10 cellular contexts compared by ENCODE assay signal in genomic region chr3:186360779-186361178, GRCh38. TPM values are rescaled to one million over a fixed set of nuclear protein-coding genes. Genes with fewer than 3 reads are reported as not detected.
A peak's percentile ranks its signal among the peaks of the same experiment; 100 is the strongest.
DNase-seq lines count a peak whose midpoint lies in the region; TF ChIP-seq lines count a peak whose summit lies in the region.
"Had no signal": no experiment of that assay in that cellular context is flagged by ENCODE, and none has a peak within 500 bp of the region (broad histone marks: within the 10 kb centered on the region; RNA-seq: fewer than 3 reads in every experiment).

No MANE protein-coding gene starts in this region.

- H3K36me3 Mint-ChIP-seq in IgD-negative memory B cell (peaks cover 7% of the 10 kb centered on the region), chondrocyte (ENCODE audit: low read depth) (no peaks in the 10 kb centered on the region)
- H3K36me3 Mint-ChIP-seq in activated CD4-positive, alpha-beta memory T cell treated with anti-CD3 and anti-CD28 coated beads, Interleukin-2, amount 10 ng/mL, durations not matched to agents 7 days and 5 days (ENCODE audit: low read depth) = no peaks in the 10 kb centered on the region

- H3K36me3 ChIP-seq in stomach = no peaks in the 10 kb centered on the region

- H3K27me3 Mint-ChIP-seq in IgD-negative memory B cell = peaks cover 14% of the 10 kb centered on the region
- H3K27me3 Mint-ChIP-seq in chondrocyte (ENCODE audit: low read depth) = peaks cover 31% of the 10 kb centered on the region
- H3K27me3 Mint-ChIP-seq in activated CD4-positive, alpha-beta memory T cell treated with anti-CD3 and anti-CD28 coated beads, Interleukin-2, amount 10 ng/mL, durations not matched to agents 7 days and 5 days = peaks cover 57% of the 10 kb centered on the region

- no peak for TF ChIP-seq POLR2A in stomach (IDR thresholded peaks at IDR 0.05)

- H3K4me1 Mint-ChIP-seq in IgD-negative memory B cell = peaks cover 10 to 29% (median 19%) of the 10 kb centered on the region in 3 donors
- H3K4me1 Mint-ChIP-seq in chondrocyte (ENCODE audit: low read depth) = peaks cover 46% of the 10 kb centered on the region
- H3K4me1 Mint-ChIP-seq in activated CD4-positive, alpha-beta memory T cell treated with anti-CD3 and anti-CD28 coated beads, Interleukin-2, amount 10 ng/mL, durations not matched to agents 7 days and 5 days = no peaks in the 10 kb centered on the region

- CTCF ChIA-PET in activated CD4-positive, alpha-beta memory T cell treated with anti-CD3 and anti-CD28 coated beads, Interleukin-2, amount 10 ng/mL, durations not matched to agents 7 days and 5 days (lab: Charles Lee) = no interaction called here

- DNase-seq in chondrocyte (ENCODE audit: low spot score) = no peak
- peak; percentile 56 for DNase-seq in left kidney (ENCODE audit: low read depth, low spot score)
- DNase-seq in stomach = no peak
- DNase-seq in stimulated activated naive CD4-positive, alpha-beta T cell treated with Interleukin-2 at 50 U/mL for 16 hours (lab: John Stamatoyannopoulos, UW) = no peak
- no peak for DNase-seq in activated CD4-positive, alpha-beta memory T cell treated with anti-CD3 and anti-CD28 coated beads, Interleukin-2, amount 10 ng/mL, durations not matched to agents 7 days and 5 days
- no peak for DNase-seq in activated effector memory CD4-positive, alpha-beta T cell treated with Interleukin-2 at 50 U/mL for 16 hours
- DNase-seq in stimulated activated naive CD4-positive, alpha-beta T cell (lab: John Stamatoyannopoulos, UW) = no peak
- DNase-seq: MM.1S, T1000 had no signal

- peaks cover 0 to 61% (median 40%) of the 10 kb centered on the region in 3 donors for H3K27me3 ChIP-seq in stomach

- H3K27ac ChIP-seq in stomach = peak overlapping the region in 4 of 5 donors; percentile 8 to 79 (median 52)

- TF ChIP-seq CTCF in chondrocyte (IDR thresholded peaks at IDR 0.05) (no peak), stomach (IDR thresholded peaks at IDR 0.05) (no peak)

- WGBS in stomach, 5 donors = 2 to 6% (median 3%) methylated on average over 10 to 27 of the region's 27 CpGs

- H3K4me3 ChIP-seq in stomach = peak overlapping the region; percentile 55 to 62 (median 56)

- H3K9me3 ChIP-seq in stomach = no peaks in the 10 kb centered on the region

- peak overlapping the region in 2 of 3 donors; percentile 27 to 68 for H3K27ac Mint-ChIP-seq in IgD-negative memory B cell
- no peak overlapping the region for H3K27ac Mint-ChIP-seq in chondrocyte (ENCODE audit: unreplicated experiment)
- H3K27ac Mint-ChIP-seq in activated CD4-positive, alpha-beta memory T cell treated with anti-CD3 and anti-CD28 coated beads, Interleukin-2, amount 10 ng/mL, durations not matched to agents 7 days and 5 days = no peak overlapping the region

- no peak for TF ChIP-seq EP300 in stomach (IDR thresholded peaks at IDR 0.05)

- H3K9me3 Mint-ChIP-seq in IgD-negative memory B cell = no peaks in the 10 kb centered on the region
- no peaks in the 10 kb centered on the region for H3K9me3 Mint-ChIP-seq in chondrocyte (ENCODE audit: low read depth)
- no peaks in the 10 kb centered on the region for H3K9me3 Mint-ChIP-seq in activated CD4-positive, alpha-beta memory T cell treated with anti-CD3 and anti-CD28 coated beads, Interleukin-2, amount 10 ng/mL, durations not matched to agents 7 days and 5 days

- POLR2A ChIA-PET in activated CD4-positive, alpha-beta memory T cell treated with anti-CD3 and anti-CD28 coated beads, Interleukin-2, amount 10 ng/mL, durations not matched to agents 7 days and 5 days (lab: Charles Lee) = no interaction called here

- peaks cover 16 to 46% (median 21%) of the 10 kb centered on the region in 4 donors for H3K4me1 ChIP-seq in stomach

- intact Hi-C loops in stomach (cut with DNase I; ENCODE audit: low total_unique reads) = no loop called here

- H3K4me3 Mint-ChIP-seq in IgD-negative memory B cell = peak overlapping the region; percentile 81 to 96 (median 90)
- H3K4me3 Mint-ChIP-seq in chondrocyte (ENCODE audit: unreplicated experiment) = peak overlapping the region; percentile 76
- H3K4me3 Mint-ChIP-seq in activated CD4-positive, alpha-beta memory T cell treated with anti-CD3 and anti-CD28 coated beads, Interleukin-2, amount 10 ng/mL, durations not matched to agents 7 days and 5 days = no peak overlapping the region

RNA-seq across cellular contexts. Expression of gene DGKG, which starts 1.3 kb away (rescaled TPM):
- 2.5 TPM for polyA plus RNA-seq in IgD-negative memory B cell
- total RNA-seq in chondrocyte = 0.68 to 1.7 TPM (median 1.6 TPM) in 3 replicates
- total RNA-seq in stomach = 10 to 100 TPM in 2 of 5 donors, 1 to 10 TPM in 2, under 1 TPM in 1; 0.72 to 26.3 (median 4.6) TPM
- polyA plus RNA-seq in stomach = 1 to 10 TPM in 2 of 3 donors, under 1 TPM in 1; 0.12 to 3.3 (median 2.1) TPM
- under 1 TPM; 0.13 to 0.58 TPM for total RNA-seq in activated CD4-positive, alpha-beta memory T cell treated with anti-CD3 and anti-CD28 coated beads, Interleukin-2, amount 10 ng/mL, durations not matched to agents 7 days and 5 days

Comparison
In these comparisons a context has a peak if more than half of its experiments do, and no peak if none do; other contexts are left out.
1. H3K27ac Mint-ChIP-seq: peak in IgD-negative memory B cell (2 of 3); none in chondrocyte (single experiment) and activated CD4-positive, alpha-beta memory T cell treated with anti-CD3 and anti-CD28 coated beads, Interleukin-2, amount 10 ng/mL, durations not matched to agents 7 days and 5 days (single experiment).